Comparison of ENCODE assay signal across 8 cellular contexts in the genomic region with DNA sequence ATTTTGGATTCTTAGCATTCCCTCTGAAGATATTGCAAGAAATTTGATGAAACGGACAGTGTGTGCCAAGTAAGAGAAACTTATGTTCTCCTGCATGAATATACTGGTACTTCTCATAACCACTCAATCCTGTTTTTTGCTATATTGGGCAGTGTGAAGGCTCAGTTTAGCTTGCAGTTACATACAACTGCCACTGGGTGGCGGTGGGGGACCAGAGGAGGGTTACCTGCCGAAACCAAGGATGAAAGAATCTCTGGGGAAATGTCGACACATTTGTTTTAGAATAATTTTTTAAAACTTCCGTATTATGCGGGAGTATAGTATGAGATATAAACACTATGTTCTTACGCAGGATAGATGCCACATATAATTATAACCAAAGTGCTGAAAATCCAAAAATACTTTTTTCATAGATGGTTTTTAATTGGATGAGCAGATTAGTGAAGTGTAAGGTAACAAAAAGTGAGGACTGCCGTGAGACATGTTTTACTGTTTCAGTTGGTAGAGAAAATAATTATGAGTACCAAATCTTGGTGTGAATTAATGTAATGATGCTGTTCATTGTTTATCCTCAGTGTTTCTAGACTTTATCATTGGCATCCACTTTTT. TPM values are rescaled to one million over a fixed set of nuclear protein-coding genes. Genes with fewer than 3 reads are reported as not detected.
DNase-seq lines count a peak whose midpoint lies in the region; ATAC-seq, FAIRE-seq and TF ChIP-seq lines count a peak whose summit lies in the region.

No MANE protein-coding gene starts in this region.

- no peaks in the 10 kb centered on the region for H3K27me3 ChIP-seq in endothelial cell of umbilical vein (ENCODE audit: control insufficient read depth in 2 of 2, insufficient read depth in 2 of 2, low read length in 2 of 2)

- H3K27ac Mint-ChIP-seq in activated CD8-positive, alpha-beta memory T cell treated with anti-CD3 and anti-CD28 coated beads, Interleukin-2, amount 10 ng/mL, durations not matched to agents 7 days and 5 days: no peak overlapping the region
- H3K27ac Mint-ChIP-seq in naive B cell: no peak overlapping the region
- no peak overlapping the region for H3K27ac Mint-ChIP-seq in stimulated activated naive B cell treated with anti-CD40 and anti-IgM and Interleukin-4, amounts not matched to agents 10 μg/mL and 1 μg/mL and 100 μg/mL, for 72 hours

- H3K4me1 ChIP-seq in endothelial cell of umbilical vein (ENCODE audit: control insufficient read depth, extremely low read depth, insufficient read depth, low read length): no peaks in the 10 kb centered on the region

- H3K9me3 ChIP-seq in endothelial cell of umbilical vein (replicated peaks; ENCODE audit: control insufficient read depth, insufficient read depth, low read length): no peaks in the 10 kb centered on the region

- peaks cover 22% of the 10 kb centered on the region for H3K36me3 Mint-ChIP-seq in activated CD8-positive, alpha-beta memory T cell treated with anti-CD3 and anti-CD28 coated beads, Interleukin-2, amount 10 ng/mL, durations not matched to agents 7 days and 5 days
- H3K36me3 Mint-ChIP-seq in naive B cell: peaks cover 2 to 19% of the 10 kb centered on the region in 2 donors
- peaks cover 12 to 23% of the 10 kb centered on the region in 2 donors for H3K36me3 Mint-ChIP-seq in stimulated activated naive B cell treated with anti-CD40 and anti-IgM and Interleukin-4, amounts not matched to agents 10 μg/mL and 1 μg/mL and 100 μg/mL, for 72 hours

- H3K27me3 Mint-ChIP-seq in activated CD8-positive, alpha-beta memory T cell treated with anti-CD3 and anti-CD28 coated beads, Interleukin-2, amount 10 ng/mL, durations not matched to agents 7 days and 5 days: no peaks in the 10 kb centered on the region
- H3K27me3 Mint-ChIP-seq in naive B cell: no peaks in the 10 kb centered on the region
- no peaks in the 10 kb centered on the region for H3K27me3 Mint-ChIP-seq in stimulated activated naive B cell treated with anti-CD40 and anti-IgM and Interleukin-4, amounts not matched to agents 10 μg/mL and 1 μg/mL and 100 μg/mL, for 72 hours

- no peak overlapping the region for H3K4me3 ChIP-seq in endothelial cell of umbilical vein (replicated peaks in 1 of 3; ENCODE audit: insufficient read depth in 1 of 3, low read depth in 1 of 3, low read length in 3 of 3)

- no peaks in the 10 kb centered on the region for H3K9me3 Mint-ChIP-seq in activated CD8-positive, alpha-beta memory T cell treated with anti-CD3 and anti-CD28 coated beads, Interleukin-2, amount 10 ng/mL, durations not matched to agents 7 days and 5 days (ENCODE audit: low read depth)
- no peaks in the 10 kb centered on the region for H3K9me3 Mint-ChIP-seq in naive B cell
- no peaks in the 10 kb centered on the region for H3K9me3 Mint-ChIP-seq in stimulated activated naive B cell treated with anti-CD40 and anti-IgM and Interleukin-4, amounts not matched to agents 10 μg/mL and 1 μg/mL and 100 μg/mL, for 72 hours

- no peak overlapping the region for H2AFZ ChIP-seq in endothelial cell of umbilical vein (ENCODE audit: low read depth, low read length)

- peaks cover 4% of the 10 kb centered on the region for H4K20me1 ChIP-seq in endothelial cell of umbilical vein (replicated peaks; ENCODE audit: control insufficient read depth, extremely low read depth, insufficient read depth, low read length)

- peak; percentile 55 for FAIRE-seq in endothelial cell of umbilical vein (lab: Jason Lieb, UNC)

- no peak overlapping the region for H3K27ac ChIP-seq in endothelial cell of umbilical vein (ENCODE audit: insufficient read depth, low read depth, low read length)

- peaks cover 0 to 7% of the 10 kb centered on the region in 2 experiments for H3K36me3 ChIP-seq in endothelial cell of umbilical vein (ENCODE audit: control insufficient read depth in 2 of 2, extremely low read depth in 1 of 2, insufficient read depth in 2 of 2, low read length in 2 of 2)

- dilution Hi-C loops in endothelial cell of umbilical vein (cut with MboI; ENCODE audit: extremely low pct_ligation_motif_present, low sequenced_read_pairs): no loop called here

- CTCF ChIA-PET in activated CD8-positive, alpha-beta memory T cell treated with anti-CD3 and anti-CD28 coated beads, Interleukin-2, amount 10 ng/mL, durations not matched to agents 7 days and 5 days (lab: Charles Lee): interaction anchor here (0.7 to 2.8 kb wide), 16 partner anchors 8 to 425 kb away, joined by 3 to 22 read pairs (median 4); partner anchors contain the start of genes CENPW, HINT3, NCOA7 and TRMT11
- CTCF ChIA-PET in endothelial cell of umbilical vein (lab: Charles Lee): interaction anchor here (0.6 to 2.8 kb wide), 44 partner anchors 9 to 1694 kb away, joined by 3 to 18 read pairs (median 3); partner anchors contain the start of genes HINT3, NCOA7, RNF146 and TRMT11

- H3K4me3 Mint-ChIP-seq in activated CD8-positive, alpha-beta memory T cell treated with anti-CD3 and anti-CD28 coated beads, Interleukin-2, amount 10 ng/mL, durations not matched to agents 7 days and 5 days: peak overlapping the region; percentile 60
- H3K4me3 Mint-ChIP-seq in naive B cell: peak overlapping the region; percentile 0 to 84 (median 63)
- peak overlapping the region; percentile 48 to 70 for H3K4me3 Mint-ChIP-seq in stimulated activated naive B cell treated with anti-CD40 and anti-IgM and Interleukin-4, amounts not matched to agents 10 μg/mL and 1 μg/mL and 100 μg/mL, for 72 hours

- H3K4me2 ChIP-seq in endothelial cell of umbilical vein (ENCODE audit: insufficient read depth, low read length): peak overlapping the region; percentile 44

- ATAC-seq in GM21390 (IDR thresholded peaks at IDR 0.05; ENCODE audit: unreplicated experiment) (peak; percentile 94), naive B cell (ENCODE audit: low read depth in 2 of 2) (peak; percentile 94 to 97)
- peak; percentile 97 for ATAC-seq in activated CD8-positive, alpha-beta memory T cell treated with anti-CD3 and anti-CD28 coated beads, Interleukin-2, amount 10 ng/mL, durations not matched to agents 7 days and 5 days
- peak; percentile 86 to 94 for ATAC-seq in stimulated activated naive B cell treated with anti-CD40 and anti-IgM and Interleukin-4, amounts not matched to agents 10 μg/mL and 1 μg/mL and 100 μg/mL, for 72 hours (replicated peaks)

- peak; percentile 33 for DNase-seq in DMS114 treated with DMSO at 0.1 percent for 48 hours (lab: John Stamatoyannopoulos, UW; ENCODE audit: unreplicated experiment)
- peak; percentile 50 for DNase-seq in HPDE6-E6E7 (ENCODE audit: extremely low spot score)
- peak; percentile 77 for DNase-seq in NOMO-1 treated with DMSO at 0.1 percent for 48 hours (lab: John Stamatoyannopoulos, UW; ENCODE audit: unreplicated experiment)
- peak; percentile 72 for DNase-seq in activated CD8-positive, alpha-beta memory T cell treated with anti-CD3 and anti-CD28 coated beads, Interleukin-2, amount 10 ng/mL, durations not matched to agents 7 days and 5 days
- peak; percentile 74 for DNase-seq in endothelial cell of umbilical vein (ENCODE audit: low read depth, low spot score)
- DNase-seq in naive B cell: peak; percentile 67
- DNase-seq in stimulated activated naive B cell treated with anti-CD40 and anti-IgM and Interleukin-4, amounts not matched to agents 10 μg/mL and 1 μg/mL and 100 μg/mL, for 72 hours: peak; percentile 46

- intact Hi-C loops in endothelial cell of umbilical vein (cut with micrococcal nuclease): loop anchor here (1.0 to 5.0 kb wide), 8 partner anchors 175 to 1271 kb away; partner anchors contain the start of gene RNF146

- H3K9me1 ChIP-seq in endothelial cell of umbilical vein (replicated peaks; ENCODE audit: control insufficient read depth, extremely low read depth, insufficient read depth, low read length): no peaks in the 10 kb centered on the region

- no peak overlapping the region for H3K9ac ChIP-seq in endothelial cell of umbilical vein (replicated peaks; ENCODE audit: extremely low read depth, insufficient read depth, low read length)

- TF ChIP-seq CTCF in endothelial cell of umbilical vein (IDR thresholded peaks at IDR 0.05; ENCODE audit: extremely low read depth in 1 of 2, insufficient read depth in 1 of 2, low read depth in 1 of 2, low read length in 2 of 2): peak; percentile 84 to 97

- no peak for TF ChIP-seq POLR2A in endothelial cell of umbilical vein (IDR thresholded peaks at IDR 0.05; ENCODE audit: low read depth, low read length)

- POLR2A ChIA-PET in endothelial cell of umbilical vein (lab: Charles Lee): interaction anchor here (1.2 kb wide), 1 partner anchor 9 kb away, joined by 4 read pairs; the partner anchor contains the start of gene TRMT11

- H3K4me1 Mint-ChIP-seq in activated CD8-positive, alpha-beta memory T cell treated with anti-CD3 and anti-CD28 coated beads, Interleukin-2, amount 10 ng/mL, durations not matched to agents 7 days and 5 days: peaks cover 24% of the 10 kb centered on the region
- peaks cover 4 to 14% (median 7%) of the 10 kb centered on the region in 3 donors for H3K4me1 Mint-ChIP-seq in naive B cell
- H3K4me1 Mint-ChIP-seq in stimulated activated naive B cell treated with anti-CD40 and anti-IgM and Interleukin-4, amounts not matched to agents 10 μg/mL and 1 μg/mL and 100 μg/mL, for 72 hours: peaks cover 5 to 18% of the 10 kb centered on the region in 2 donors

- H3K79me2 ChIP-seq in endothelial cell of umbilical vein (ENCODE audit: control insufficient read depth, insufficient read depth, low read length): peaks cover 9% of the 10 kb centered on the region

- BruUV-seq in endothelial cell of umbilical vein (replicated peaks; lab: Mats Ljungman, UMichigan): no TSS peak

RNA-seq across cellular contexts. Expression of gene TRMT11, which starts 9.7 kb away (rescaled TPM):
- 10 to 100 TPM; 20.6 to 26.4 TPM for total RNA-seq in activated CD8-positive, alpha-beta memory T cell treated with anti-CD3 and anti-CD28 coated beads, Interleukin-2, amount 10 ng/mL, durations not matched to agents 7 days and 5 days
- total RNA-seq in endothelial cell of umbilical vein: 10.7 and 11.3 TPM in 2 replicates
- 4.0 and 5.1 TPM in 2 replicates for polyA plus RNA-seq in endothelial cell of umbilical vein
- polyA plus RNA-seq in endothelial cell of umbilical vein (2011; cell fraction: cytosol; rRNA removed): 5.6 and 5.8 TPM in 2 replicates
- 30.8 and 46.7 TPM in 2 replicates for polyA plus RNA-seq in endothelial cell of umbilical vein (2011; cell fraction: nucleus; rRNA removed)
- polyA plus RNA-seq in endothelial cell of umbilical vein (2012): 7.0 and 7.9 TPM in 2 replicates
- polyA minus RNA-seq in endothelial cell of umbilical vein: 9.7 and 16.8 TPM in 2 replicates
- 9.0 TPM for polyA minus RNA-seq in endothelial cell of umbilical vein (2011; cell fraction: cytosol; rRNA and poly(A)+ RNA removed)
- polyA minus RNA-seq in endothelial cell of umbilical vein (2011; cell fraction: nucleus; rRNA and poly(A)+ RNA removed): 36.0 and 52.9 TPM in 2 replicates
- polyA plus RNA-seq in naive B cell (ENCODE audit: low read depth in 6 of 6): 10 to 100 TPM in 1 of 6 donors, 1 to 10 TPM in 4, not detected in 1; 5.7 to 10.5 (median 8.9) TPM

RNA-seq across cellular contexts. Expression of gene HINT3, which starts 39.5 kb away (rescaled TPM):
- total RNA-seq in activated CD8-positive, alpha-beta memory T cell treated with anti-CD3 and anti-CD28 coated beads, Interleukin-2, amount 10 ng/mL, durations not matched to agents 7 days and 5 days: 1 to 10 TPM; 8.7 to 9.3 TPM
- total RNA-seq in endothelial cell of umbilical vein: 8.4 and 9.7 TPM in 2 replicates
- polyA plus RNA-seq in endothelial cell of umbilical vein: 1.1 and 1.8 TPM in 2 replicates
- 1.9 and 2.1 TPM in 2 replicates for polyA plus RNA-seq in endothelial cell of umbilical vein (2011; cell fraction: cytosol; rRNA removed)
- 0.66 and 1.0 TPM in 2 replicates for polyA plus RNA-seq in endothelial cell of umbilical vein (2011; cell fraction: nucleus; rRNA removed)
- 9.3 TPM in 2 replicates for polyA plus RNA-seq in endothelial cell of umbilical vein (2012)
- 1.2 and 1.9 TPM in 2 replicates for polyA minus RNA-seq in endothelial cell of umbilical vein
- 5.6 TPM for polyA minus RNA-seq in endothelial cell of umbilical vein (2011; cell fraction: cytosol; rRNA and poly(A)+ RNA removed)
- polyA minus RNA-seq in endothelial cell of umbilical vein (2011; cell fraction: nucleus; rRNA and poly(A)+ RNA removed): 1.7 TPM in 2 replicates
- polyA plus RNA-seq in naive B cell (ENCODE audit: low read depth in 6 of 6): 10 to 100 TPM; 12.1 to 17.8 (median 15.3) TPM
